ENCODE assay signal across 20 cellular contexts in genomic region chr1:198171667-198172294, GRCh38. TPM values are rescaled to one million over a fixed set of nuclear protein-coding genes. Genes with fewer than 3 reads are reported as not detected.
DNase-seq lines count a peak whose midpoint lies in the region; ATAC-seq, FAIRE-seq and TF ChIP-seq lines count a peak whose summit lies in the region.
"Had no signal": no experiment of that assay in that cellular context is flagged by ENCODE, and none has a peak within 500 bp of the region (broad histone marks: within the 10 kb centered on the region; RNA-seq: fewer than 3 reads in every experiment).

No MANE protein-coding gene starts in this region.

- TF ChIP-seq EP300 in HepG2 (IDR thresholded peaks at IDR 0.05; ENCODE audit: low read depth in 2 of 2, low read length in 2 of 2), result no peak
- no peak for TF ChIP-seq EP300 in HepG2 (CRISPR knock-in tag; IDR thresholded peaks at IDR 0.05; ENCODE audit: borderline replicate concordance)

- no peak overlapping the region for H3K9ac ChIP-seq in HepG2 (ENCODE audit: insufficient read depth, low read depth, low read length)
- H3K9ac ChIP-seq: SK-N-SH had no signal

- peak overlapping the region; percentile 95 for H3K27ac Mint-ChIP-seq in CD4-positive, alpha-beta T cell
- peak overlapping the region; percentile 51 for H3K27ac Mint-ChIP-seq in GM23338
- peak overlapping the region; percentile 76 for H3K27ac Mint-ChIP-seq in activated T-helper 17 cell treated with anti-CD3 and anti-CD28 coated beads, Interleukin-2, amount 50 U/mL, for 72 hours
- H3K27ac Mint-ChIP-seq in naive B cell, result peak overlapping the region in 5 of 6 donors; percentile 85 to 96 (median 90)

- no peak for ATAC-seq in CD4-positive, alpha-beta T cell (ENCODE audit: poor library complexity)
- no peak for ATAC-seq in GM23338
- ATAC-seq in activated T-helper 17 cell treated with anti-CD3 and anti-CD28 coated beads, Interleukin-2, amount 50 U/mL, for 72 hours (replicated peaks), result no peak
- ATAC-seq in naive B cell (ENCODE audit: low read depth in 2 of 2), result no peak
- ATAC-seq in HepG2, result no peak
- ATAC-seq: left lung, sciatic nerve had no signal

- H3K27me3 Mint-ChIP-seq in CD4-positive, alpha-beta T cell, result no peaks in the 10 kb centered on the region
- H3K27me3 Mint-ChIP-seq in GM23338 (ENCODE audit: insufficient read depth, low read depth, poor library complexity) (no peaks in the 10 kb centered on the region), naive B cell (no peaks in the 10 kb centered on the region)
- no peaks in the 10 kb centered on the region for H3K27me3 Mint-ChIP-seq in activated T-helper 17 cell treated with anti-CD3 and anti-CD28 coated beads, Interleukin-2, amount 50 U/mL, for 72 hours

- H3K4me1 Mint-ChIP-seq in CD4-positive, alpha-beta T cell (ENCODE audit: low read depth), result peaks cover 88% of the 10 kb centered on the region
- H3K4me1 Mint-ChIP-seq in GM23338, result peaks cover 40% of the 10 kb centered on the region
- H3K4me1 Mint-ChIP-seq in activated T-helper 17 cell treated with anti-CD3 and anti-CD28 coated beads, Interleukin-2, amount 50 U/mL, for 72 hours, result peaks cover 65% of the 10 kb centered on the region
- peaks cover 68 to 81% (median 69%) of the 10 kb centered on the region in 3 donors for H3K4me1 Mint-ChIP-seq in naive B cell
- H3K4me1 Mint-ChIP-seq: neural crest cell had no signal

- H3K4me2 ChIP-seq in GM23338 (no peak overlapping the region), HepG2 (ENCODE audit: low read depth, low read length) (no peak overlapping the region)
- H3K4me2 ChIP-seq: SK-N-SH had no signal

- no peak for TF ChIP-seq CTCF in CD4-positive, alpha-beta T cell (IDR thresholded peaks at IDR 0.05)
- TF ChIP-seq CTCF in GM23338 (conservative IDR thresholded peaks at IDR 0.05; ENCODE audit: low read depth in 2 of 2) (no peak), HepG2 (CRISPR knock-in tag; IDR thresholded peaks at IDR 0.05) (no peak)

- WGBS in HepG2 (ENCODE audit: low lambda C conversion rate), result 81% methylated on average over 4 of the region's 4 CpGs

- H3K4me3 ChIP-seq in GM23338 (no peak overlapping the region), HepG2 (replicated peaks in 1 of 3; ENCODE audit: insufficient read depth in 1 of 3, low read depth in 2 of 3, low read length in 3 of 3) (no peak overlapping the region)
- H3K4me3 ChIP-seq: adrenal gland, coronary artery, esophagus squamous epithelium, left lung, MG63, stomach had no signal

- H3K36me3 ChIP-seq in GM23338 (ENCODE audit: insufficient read depth) (no peaks in the 10 kb centered on the region), HepG2 (replicated peaks in 1 of 2; ENCODE audit: control insufficient read depth in 1 of 2, insufficient read depth in 2 of 2, low read length in 2 of 2) (no peaks in the 10 kb centered on the region)
- H3K36me3 ChIP-seq: adrenal gland, esophagus squamous epithelium, left lung, stomach had no signal

- peaks cover 98% of the 10 kb centered on the region for H3K79me2 ChIP-seq in GM23338 (replicated peaks; ENCODE audit: insufficient read depth)
- H3K79me2 ChIP-seq in HepG2 (ENCODE audit: insufficient read depth, low read length), result peaks cover 58% of the 10 kb centered on the region

- H2AFZ ChIP-seq in GM23338 (no peak overlapping the region), HepG2 (ENCODE audit: low read length) (no peak overlapping the region)

- CTCF ChIA-PET in CD4-positive, alpha-beta T cell (lab: Charles Lee), result interaction anchor here (2.7 kb wide), 1 partner anchor 16 kb away, joined by 9 read pairs; the partner anchor contains the start of gene NEK7
- CTCF ChIA-PET in HepG2 (lab: Yijun Ruan, JAX; ENCODE audit: low intra/inter-chr PET ratio, low total read pairs), result no interaction called here

- BruUV-seq in HepG2 (replicated peaks; lab: Mats Ljungman, UMichigan), result no TSS peak

- H3K9me3 ChIP-seq in CD4-positive, alpha-beta T cell (ENCODE audit: control insufficient read depth, low read length), result no peaks in the 10 kb centered on the region
- H3K9me3 ChIP-seq in HepG2 (ENCODE audit: low read length), result no peaks in the 10 kb centered on the region
- H3K9me3 ChIP-seq: adrenal gland, esophagus squamous epithelium, left lung, MG63, SK-N-SH, stomach had no signal

- no peak for TF ChIP-seq POLR2A in HepG2 (IDR thresholded peaks at IDR 0.05; ENCODE audit: insufficient read depth in 1 of 2, low read depth in 2 of 2, low read length in 2 of 2)

- H3K27ac ChIP-seq in CD4-positive, alpha-beta T cell (ENCODE audit: low read depth, low read length), result no peak overlapping the region
- H3K27ac ChIP-seq in GM23338 (ENCODE audit: low read depth) (no peak overlapping the region), HepG2 (ENCODE audit: extremely low read length, insufficient read depth, low read length) (no peak overlapping the region)
- H3K27ac ChIP-seq: C4-2B, coronary artery, esophagus squamous epithelium, HL-60, stomach had no signal

- H3K27me3 ChIP-seq in CD4-positive, alpha-beta T cell (ENCODE audit: control insufficient read depth, insufficient read depth, low read length), result no peaks in the 10 kb centered on the region
- H3K27me3 ChIP-seq in GM23338 (ENCODE audit: insufficient read depth) (no peaks in the 10 kb centered on the region), HepG2 (ENCODE audit: control insufficient read depth in 1 of 2, insufficient read depth in 2 of 2, low read length in 2 of 2) (no peaks in the 10 kb centered on the region)
- H3K27me3 ChIP-seq: adrenal gland, esophagus squamous epithelium, left lung, MG63, stomach had no signal

- no peaks in the 10 kb centered on the region for H3K9me2 ChIP-seq in GM23338 (ENCODE audit: insufficient read depth)
- H3K9me2 ChIP-seq: SK-N-SH had no signal

- in situ Hi-C loops in HepG2 (cut with HindIII; ENCODE audit: extremely low pct_ligation_motif_present, low pct_unique_long_range_greater_than_20kb), result no loop called here

- no peaks in the 10 kb centered on the region for H4K20me1 ChIP-seq in GM23338 (replicated peaks; ENCODE audit: insufficient read depth)
- H4K20me1 ChIP-seq in HepG2 (ENCODE audit: insufficient read depth, low read length), result no peaks in the 10 kb centered on the region

- no peaks in the 10 kb centered on the region for H3K36me3 Mint-ChIP-seq in CD4-positive, alpha-beta T cell (ENCODE audit: low read depth)
- no peaks in the 10 kb centered on the region for H3K36me3 Mint-ChIP-seq in GM23338 (ENCODE audit: low read depth)
- H3K36me3 Mint-ChIP-seq in activated T-helper 17 cell treated with anti-CD3 and anti-CD28 coated beads, Interleukin-2, amount 50 U/mL, for 72 hours (ENCODE audit: low read depth), result peaks cover 7% of the 10 kb centered on the region
- no peaks in the 10 kb centered on the region for H3K36me3 Mint-ChIP-seq in naive B cell

- intact Hi-C loops in CD4-positive, alpha-beta T cell (cut with DNase I, micrococcal nuclease), result loop anchor here in 1 of 2 experiments (10.0 kb wide), 1 partner anchor 397 kb away; the partner anchor contains the start of gene DENND1B
- intact Hi-C loops in HepG2 (cut with micrococcal nuclease; ENCODE audit: unreplicated experiment), result no loop called here

- TF ChIP-seq RAD21 in HepG2 (CRISPR knock-in tag; IDR thresholded peaks at IDR 0.05), result no peak

- H3F3A ChIP-seq in GM23338 (replicated peaks; ENCODE audit: low read depth), result no peaks in the 10 kb centered on the region

- DNase-seq in CD4-positive, alpha-beta T cell, result no peak
- no peak for DNase-seq in GM23338 (ENCODE audit: low spot score)
- no peak for DNase-seq in naive B cell
- no peak for DNase-seq in activated gamma-delta T cell treated with Interleukin-2 at 50 U/mL for 16 hours
- no peak for DNase-seq in HepG2 (ENCODE audit: low spot score)
- DNase-seq in activated effector memory CD4-positive, alpha-beta T cell treated with anti-CD3 and anti-CD28 coated beads, Interleukin-2, amount 50 U/mL, for 16 hours, result no peak
- DNase-seq: adrenal gland; esophagus squamous epithelium; left lung; MG63; SK-N-SH; stimulated activated CD4-positive, alpha-beta T cell treated with anti-CD3 and anti-CD28 coated beads, Interleukin-4, amount 100 ng/mL, for 4 hours; stomach had no signal

- H3K4me3 Mint-ChIP-seq in CD4-positive, alpha-beta T cell, result peak overlapping the region; percentile 62
- H3K4me3 Mint-ChIP-seq in GM23338 (no peak overlapping the region), naive B cell (peak overlapping the region in 3 of 8 donors; percentile 34 to 68 (median 61))
- H3K4me3 Mint-ChIP-seq in activated T-helper 17 cell treated with anti-CD3 and anti-CD28 coated beads, Interleukin-2, amount 50 U/mL, for 72 hours, result peak overlapping the region; percentile 69
- H3K4me3 Mint-ChIP-seq: neural crest cell had no signal

- POLR2A ChIA-PET in CD4-positive, alpha-beta T cell (lab: Charles Lee), result interaction anchor here (0.6 to 15.1 kb wide), 3 partner anchors 13 to 518 kb away, joined by 3 to 160 read pairs (median 5); partner anchors contain the start of gene NEK7
- POLR2A ChIA-PET in HepG2 (lab: Yijun Ruan, JAX), result interaction anchor here (1.0 kb wide), 1 partner anchor 10 kb away, joined by 3 read pairs; no protein-coding TSS in a partner anchor

- FAIRE-seq in HepG2 (lab: Jason Lieb, UNC), result no peak
- FAIRE-seq: G401.6 had no signal

- H3K9me3 Mint-ChIP-seq in CD4-positive, alpha-beta T cell, result no peaks in the 10 kb centered on the region
- no peaks in the 10 kb centered on the region for H3K9me3 Mint-ChIP-seq in GM23338
- no peaks in the 10 kb centered on the region for H3K9me3 Mint-ChIP-seq in activated T-helper 17 cell treated with anti-CD3 and anti-CD28 coated beads, Interleukin-2, amount 50 U/mL, for 72 hours
- H3K9me3 Mint-ChIP-seq in naive B cell, result no peaks in the 10 kb centered on the region
- H3K9me3 Mint-ChIP-seq: neural crest cell had no signal

- H3K4me1 ChIP-seq in GM23338 (ENCODE audit: insufficient read depth) (peaks cover 9% of the 10 kb centered on the region), HepG2 (ENCODE audit: insufficient read depth, low read length) (peaks cover 22% of the 10 kb centered on the region)

RNA-seq across cellular contexts. Expression of gene NEK7, which starts 15.0 kb away (rescaled TPM):
- total RNA-seq in CD4-positive, alpha-beta T cell, result 10 to 100 TPM; 11.8 to 13.0 TPM
- total RNA-seq in GM23338 (2014; rRNA removed; shearing (Covaris generic)), result 15.3 and 18.6 TPM in 2 replicates
- polyA plus RNA-seq in GM23338 (2016; fragmentation: Nextera tagmentation; extraction: Ambion mirVana) (3.2 and 4.8 TPM in 2 replicates), naive B cell (ENCODE audit: low read depth in 6 of 6) (10 to 100 TPM; 26.4 to 41.2 (median 34.2) TPM), HepG2 (2011; rRNA removed) (13.7 and 18.1 TPM in 2 replicates)
- 10 to 100 TPM; 64.3 to 76.9 TPM for total RNA-seq in activated T-helper 17 cell treated with anti-CD3 and anti-CD28 coated beads, Interleukin-2, amount 50 U/mL, for 72 hours
- 19.2 and 25.5 TPM in 2 replicates for total RNA-seq in HepG2 (2016; rRNA removed; fragmentation: Illumina TruSeq; extraction: Trizol)
- total RNA-seq in HepG2 (2016; cell fraction: cytosol; rRNA removed; fragmentation: Illumina TruSeq; extraction: Trizol; ENCODE audit: low read depth), result 11.2 and 13.0 TPM in 2 replicates
- 18.2 and 27.3 TPM in 2 replicates for total RNA-seq in HepG2 (2016; cell fraction: insoluble cytoplasmic fraction; rRNA removed; fragmentation: Illumina TruSeq; extraction: Trizol)
- 19.4 and 21.0 TPM in 2 replicates for total RNA-seq in HepG2 (2016; cell fraction: membrane; rRNA removed; fragmentation: Illumina TruSeq; extraction: Trizol)
- total RNA-seq in HepG2 (2016; cell fraction: nucleus; rRNA removed; fragmentation: Illumina TruSeq; extraction: Trizol), result 13.3 and 16.2 TPM in 2 replicates
- polyA plus RNA-seq in HepG2 (2011; cell fraction: cytosol; rRNA removed), result 8.3 and 12.7 TPM in 2 replicates
- 8.7 and 9.7 TPM in 2 replicates for polyA plus RNA-seq in HepG2 (2011; cell fraction: nucleus; rRNA removed)
- polyA plus RNA-seq in HepG2 (2012), result 8.9 and 11.2 TPM in 2 replicates
- 1.4 TPM in 2 replicates for polyA plus RNA-seq in HepG2 (2016; cell fraction: cytosol; fragmentation: Illumina TruSeq; extraction: Trizol; ENCODE audit: low read depth)
- polyA plus RNA-seq in HepG2 (2016; cell fraction: insoluble cytoplasmic fraction; fragmentation: Illumina TruSeq; extraction: Trizol; ENCODE audit: low read depth), result 15.9 and 16.7 TPM in 2 replicates
- polyA plus RNA-seq in HepG2 (2016; cell fraction: membrane; fragmentation: Illumina TruSeq; extraction: Trizol; ENCODE audit: low read depth), result 6.0 and 6.2 TPM in 2 replicates
- 12.0 and 12.2 TPM in 2 replicates for polyA plus RNA-seq in HepG2 (2016; cell fraction: nucleus; fragmentation: Illumina TruSeq; extraction: Trizol; ENCODE audit: insufficient read depth, low read depth)
- 7.4 and 49.1 TPM in 2 replicates for polyA minus RNA-seq in HepG2 (2011; rRNA and poly(A)+ RNA removed; ENCODE audit: low replicate concordance)
- 13.1 and 26.9 TPM in 2 replicates for polyA minus RNA-seq in HepG2 (2011; cell fraction: cytosol; rRNA and poly(A)+ RNA removed)
- 28.5 and 38.8 TPM in 2 replicates for polyA minus RNA-seq in HepG2 (2011; cell fraction: nucleus; rRNA and poly(A)+ RNA removed)
